1 cellular context compared by ENCODE assay signal in the genomic region with DNA sequence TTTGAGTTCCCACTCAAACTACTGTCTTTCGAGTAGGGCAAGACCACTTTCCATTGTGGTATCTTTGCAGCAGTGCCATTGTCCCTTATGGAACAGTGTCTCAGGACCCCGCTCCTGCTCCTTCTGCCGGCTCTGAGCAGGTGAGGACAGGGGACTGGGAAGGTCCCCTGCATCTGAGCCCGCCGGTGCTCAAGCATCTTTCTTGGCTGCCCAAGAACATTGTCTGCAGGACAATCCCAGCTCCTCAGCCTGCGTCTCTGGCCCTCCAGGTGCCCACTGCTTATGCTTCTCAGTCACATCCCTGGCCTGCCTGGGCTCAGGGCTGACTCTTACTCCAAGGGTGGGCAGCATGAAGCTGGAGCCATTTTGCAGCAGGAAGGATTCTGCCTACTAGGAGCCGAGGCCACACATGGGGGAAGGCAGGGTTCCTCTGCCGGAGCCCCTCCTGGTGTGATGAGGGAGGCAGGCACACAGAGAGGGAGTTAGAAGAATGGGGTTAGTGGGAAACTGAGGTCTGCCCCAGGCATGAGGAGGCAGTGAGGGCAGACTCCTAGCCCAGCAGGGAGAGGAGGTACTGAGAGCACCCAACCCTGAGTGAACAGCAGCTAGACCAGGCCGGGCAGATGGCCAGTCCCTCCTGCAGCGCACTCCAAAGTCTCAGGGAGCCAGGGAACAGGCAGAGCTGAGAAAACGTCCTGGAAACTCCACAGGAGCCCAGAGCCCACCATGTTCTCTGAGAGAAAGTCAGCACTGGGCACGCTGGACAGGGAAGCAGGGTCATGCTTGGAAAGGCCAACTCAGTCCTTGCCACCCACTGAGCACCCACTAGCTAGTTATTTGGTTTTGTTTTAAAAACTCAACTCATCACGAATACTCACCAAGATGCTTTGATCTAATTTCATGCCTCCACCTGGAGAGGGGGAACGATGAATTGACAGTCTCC.
TF ChIP-seq lines count a peak whose summit lies in the region.

No MANE protein-coding gene starts in this region.

TF ChIP-seq in H1, 55 proteins besides CTCF, POLR2A, EP300 and RAD21 (continued from another document):
- no peak for TF ChIP-seq GABPA (IDR thresholded peaks at IDR 0.05; ENCODE audit: borderline replicate concordance, insufficient read depth, low read length)
- no peak for TF ChIP-seq BCL11A (IDR thresholded peaks at IDR 0.05; ENCODE audit: low read depth in 2 of 2, low read length in 2 of 2)
- TF ChIP-seq, protein P1, sequence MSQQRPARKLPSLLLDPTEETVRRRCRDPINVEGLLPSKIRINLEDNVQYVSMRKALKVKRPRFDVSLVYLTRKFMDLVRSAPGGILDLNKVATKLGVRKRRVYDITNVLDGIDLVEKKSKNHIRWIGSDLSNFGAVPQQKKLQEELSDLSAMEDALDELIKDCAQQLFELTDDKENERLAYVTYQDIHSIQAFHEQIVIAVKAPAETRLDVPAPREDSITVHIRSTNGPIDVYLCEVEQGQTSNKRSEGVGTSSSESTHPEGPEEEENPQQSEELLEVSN (IDR thresholded peaks at IDR 0.05), result no peak
- TF ChIP-seq SAP30 (IDR thresholded peaks at IDR 0.05; ENCODE audit: insufficient read depth, insufficient replicate concordance, low read length), result no peak
- no peak for TF ChIP-seq MAFK (IDR thresholded peaks at IDR 0.05; ENCODE audit: low read depth, low read length)
- no peak for TF ChIP-seq TAF7 (optimal IDR thresholded peaks at IDR 0.05; ENCODE audit: borderline replicate concordance, low read depth, low read length)
- no peak for TF ChIP-seq JUND (IDR thresholded peaks at IDR 0.05; ENCODE audit: low read length)
- no peak for TF ChIP-seq POLR2AphosphoS5 (IDR thresholded peaks at IDR 0.05; ENCODE audit: low read depth, low read length)
- TF ChIP-seq CREB1 (IDR thresholded peaks at IDR 0.05), result no peak
- TF ChIP-seq SP4 (IDR thresholded peaks at IDR 0.05; ENCODE audit: low read length), result no peak
- TF ChIP-seq SIX5 (IDR thresholded peaks at IDR 0.05; ENCODE audit: low read depth, low read length), result no peak
- TF ChIP-seq CHD2 (IDR thresholded peaks at IDR 0.05; ENCODE audit: low read length), result no peak
- no peak for TF ChIP-seq CEBPB (IDR thresholded peaks at IDR 0.05; ENCODE audit: low read depth, low read length)
